In genomic region chr4:15929555-15929954, GRCh38 we compare ENCODE assay signal across 34 cellular contexts. TPM values are rescaled to one million over a fixed set of nuclear protein-coding genes. Genes with fewer than 3 reads are reported as not detected.
"Had no signal": no experiment of that assay in that cellular context is flagged by ENCODE, and none has a peak within 500 bp of the region (broad histone marks: within the 10 kb centered on the region; RNA-seq: fewer than 3 reads in every experiment).

No MANE protein-coding gene starts in this region.

- H3K4me3 Mint-ChIP-seq: effector memory CD8-positive, alpha-beta T cell; memory B cell; mesothelial cell of epicardium; naive thymus-derived CD8-positive, alpha-beta T cell; nephron progenitor cell; stimulated activated memory B cell treated with anti-CD40 and anti-IgM and Interleukin-4, amounts not matched to agents 10 μg/mL and 1 μg/mL and 100 μg/mL, for 72 hours; stimulated activated naive CD8-positive, alpha-beta T cell treated with anti-CD3 and anti-CD28 coated beads, Interleukin-15, Interleukin-2, amounts not matched to agents 100 ng/mL and 50 ng/mL, for 24 hours; type B pancreatic cell had no signal

- H3K4me1 ChIP-seq: gastrocnemius medialis, psoas muscle, sigmoid colon, suprapubic skin had no signal

- H3K36me3 ChIP-seq: gastrocnemius medialis, ovary, sigmoid colon, suprapubic skin had no signal

- H3K27ac ChIP-seq: gastrocnemius medialis, ovary, psoas muscle, suprapubic skin had no signal

- FAIRE-seq: endometrium, kidney had no signal

- H3K27ac Mint-ChIP-seq: effector memory CD8-positive, alpha-beta T cell; memory B cell; naive thymus-derived CD8-positive, alpha-beta T cell; nephron progenitor cell; stimulated activated memory B cell treated with anti-CD40 and anti-IgM and Interleukin-4, amounts not matched to agents 10 μg/mL and 1 μg/mL and 100 μg/mL, for 72 hours; stimulated activated naive CD8-positive, alpha-beta T cell treated with anti-CD3 and anti-CD28 coated beads, Interleukin-15, Interleukin-2, amounts not matched to agents 100 ng/mL and 50 ng/mL, for 24 hours; type B pancreatic cell had no signal

- H3K9me3 ChIP-seq: gastrocnemius medialis, ovary, psoas muscle, sigmoid colon, suprapubic skin had no signal

- H3K4me1 Mint-ChIP-seq: nephron progenitor cell had no signal

- ATAC-seq: effector memory CD8-positive, alpha-beta T cell; gastrocnemius medialis; left lobe of liver; naive thymus-derived CD8-positive, alpha-beta T cell; stimulated activated memory B cell treated with anti-CD40 and anti-IgM and Interleukin-4, amounts not matched to agents 10 μg/mL and 1 μg/mL and 100 μg/mL, for 72 hours had no signal

- H3K27me3 ChIP-seq: gastrocnemius medialis, ovary, sigmoid colon had no signal

- H3K36me3 Mint-ChIP-seq: memory B cell; mesothelial cell of epicardium; naive thymus-derived CD8-positive, alpha-beta T cell; stimulated activated memory B cell treated with anti-CD40 and anti-IgM and Interleukin-4, amounts not matched to agents 10 μg/mL and 1 μg/mL and 100 μg/mL, for 72 hours; type B pancreatic cell had no signal

- DNase-seq: cerebellar nuclear complex; cortex of kidney; effector memory CD8-positive, alpha-beta T cell; erythroblast; foreskin fibroblast; gastrocnemius medialis; head of caudate nucleus; kidney; naive thymus-derived CD8-positive, alpha-beta T cell; nephron progenitor cell; occipital lobe; ovary; posterior cingulate gyrus; psoas muscle; right cardiac atrium; sigmoid colon; stimulated activated CD4-positive, alpha-beta T cell treated with anti-CD3 and anti-CD28 coated beads, Interleukin-2, amount 100 ng/mL, for 24 hours; stimulated activated CD4-positive, alpha-beta T cell treated with anti-CD3 and anti-CD28 coated beads, Interleukin-4, amount 100 ng/mL, for 24 hours had no signal

- H3K4me3 ChIP-seq: gastrocnemius medialis, lung, ovary, psoas muscle, sigmoid colon, suprapubic skin had no signal

- H3K9me3 Mint-ChIP-seq: effector memory CD8-positive, alpha-beta T cell; memory B cell; mesothelial cell of epicardium; naive thymus-derived CD8-positive, alpha-beta T cell; nephron progenitor cell; stimulated activated memory B cell treated with anti-CD40 and anti-IgM and Interleukin-4, amounts not matched to agents 10 μg/mL and 1 μg/mL and 100 μg/mL, for 72 hours; stimulated activated naive CD8-positive, alpha-beta T cell treated with anti-CD3 and anti-CD28 coated beads, Interleukin-15, Interleukin-2, amounts not matched to agents 100 ng/mL and 50 ng/mL, for 24 hours; type B pancreatic cell had no signal

RNA-seq across cellular contexts. Expression of gene FGFBP1, which starts 9.0 kb away (rescaled TPM):
- total RNA-seq: dermis microvascular lymphatic vessel endothelial cell; gastrocnemius medialis; glomerular endothelial cell; left lobe of liver; liver; myocyte; naive thymus-derived CD8-positive, alpha-beta T cell; occipital lobe; psoas muscle; skeletal muscle tissue; urinary bladder had no signal
- polyA plus RNA-seq: liver; naive thymus-derived CD8-positive, alpha-beta T cell; ovary; right cardiac atrium had no signal

RNA-seq across cellular contexts. Expression of gene FGFBP2, which starts 33.4 kb away (rescaled TPM):
- total RNA-seq: dermis microvascular lymphatic vessel endothelial cell, glomerular endothelial cell, mesothelial cell of epicardium, occipital lobe, renal cortical epithelial cell, skeletal muscle tissue had no signal
